Comparison of ENCODE assay signal across 28 cellular contexts in the genomic region with DNA sequence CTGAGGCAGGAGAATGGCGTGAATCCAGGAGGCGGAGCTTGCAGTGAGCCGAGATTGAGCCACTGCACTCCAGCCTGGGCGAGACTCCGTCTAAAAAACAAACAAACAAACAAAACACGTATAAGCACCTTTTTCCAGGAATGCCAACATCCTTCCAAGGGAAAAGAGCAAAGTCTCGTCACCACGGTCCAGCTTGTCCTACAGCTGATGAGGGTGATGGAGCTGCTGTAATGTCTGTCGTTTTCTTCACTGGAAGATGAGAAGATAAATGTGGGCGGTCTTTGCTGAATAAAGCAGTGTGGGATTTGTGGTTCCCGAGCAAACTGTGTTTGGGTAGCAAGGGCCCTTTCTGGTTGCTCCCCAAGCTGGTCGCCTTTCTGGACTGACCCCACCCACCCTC.
A peak's percentile ranks its signal among the peaks of the same experiment; 100 is the strongest.
DNase-seq lines count a peak whose midpoint lies in the region; ATAC-seq and TF ChIP-seq lines count a peak whose summit lies in the region.
"Had no signal": no experiment of that assay in that cellular context is flagged by ENCODE, and none has a peak within 500 bp of the region (broad histone marks: within the 10 kb centered on the region; RNA-seq: fewer than 3 reads in every experiment).

No MANE protein-coding gene starts in this region.

- H3K23ac ChIP-seq in trophoblast cell (ENCODE audit: low read length) = no peak overlapping the region

- TF ChIP-seq CTCF in HFFc6 (IDR thresholded peaks at IDR 0.05) (no peak), fibroblast of lung (conservative IDR thresholded peaks at IDR 0.05 in 1 of 2, IDR thresholded peaks at IDR 0.05 in 1 of 2; ENCODE audit: low read depth in 1 of 2, low read length in 2 of 2) (no peak), suprapubic skin (IDR thresholded peaks at IDR 0.05) (no peak)

- TF ChIP-seq EP300 in suprapubic skin (IDR thresholded peaks at IDR 0.05) = no peak

- H3K4me1 ChIP-seq in SJSA1 (replicated peaks) (peaks cover 42% of the 10 kb centered on the region), fibroblast of lung (ENCODE audit: control insufficient read depth, extremely low read depth, insufficient read depth, low read length) (no peaks in the 10 kb centered on the region), trophoblast cell (ENCODE audit: control insufficient read depth in 1 of 2, insufficient read depth in 2 of 2, low read length in 2 of 2) (peaks cover 4 to 19% of the 10 kb centered on the region in 2 experiments), suprapubic skin (peaks cover 6% of the 10 kb centered on the region)
- H3K4me1 ChIP-seq: BE2C had no signal

- H2AFZ ChIP-seq in fibroblast of lung (ENCODE audit: low read length) (no peak overlapping the region), trophoblast cell (ENCODE audit: insufficient read depth, low read length, poor library complexity) (no peak overlapping the region)
- H2AFZ ChIP-seq: GM23338 had no signal

- H2BK120ac ChIP-seq in trophoblast cell (ENCODE audit: insufficient read depth, low read length, poor library complexity) = no peak overlapping the region

- no peaks in the 10 kb centered on the region for H3K27me3 ChIP-seq in SJSA1 (replicated peaks)
- no peaks in the 10 kb centered on the region for H3K27me3 ChIP-seq in fibroblast of lung (ENCODE audit: control insufficient read depth, insufficient read depth, low read length)
- no peaks in the 10 kb centered on the region for H3K27me3 ChIP-seq in trophoblast cell (ENCODE audit: insufficient read depth, low read length)
- H3K27me3 ChIP-seq in suprapubic skin = no peaks in the 10 kb centered on the region
- H3K27me3 ChIP-seq: BE2C had no signal

- no peak for ATAC-seq in HG03159 (IDR thresholded peaks at IDR 0.05; ENCODE audit: unreplicated experiment)
- ATAC-seq: GM12878, GM23338 had no signal

- H3K79me2 ChIP-seq in fibroblast of lung (ENCODE audit: control insufficient read depth, insufficient read depth, low read length) = no peaks in the 10 kb centered on the region
- no peaks in the 10 kb centered on the region for H3K79me2 ChIP-seq in trophoblast cell (ENCODE audit: control insufficient read depth, insufficient read depth, low read length, poor library complexity)

- H4K20me1 ChIP-seq in fibroblast of lung (ENCODE audit: control insufficient read depth, extremely low read depth, insufficient read depth, low read length) = no peaks in the 10 kb centered on the region

- no peak overlapping the region for H3K4me3 Mint-ChIP-seq in HFFc6
- H3K4me3 Mint-ChIP-seq: CD14-positive monocyte; CD8-positive, alpha-beta memory T cell; GM23338; H9 had no signal

- H3K36me3 ChIP-seq in SJSA1 (no peaks in the 10 kb centered on the region), fibroblast of lung (ENCODE audit: control insufficient read depth, insufficient read depth, low read length) (peaks cover 3% of the 10 kb centered on the region), trophoblast cell (ENCODE audit: control insufficient read depth in 1 of 2, insufficient read depth in 2 of 2, low read length in 2 of 2) (no peaks in the 10 kb centered on the region), suprapubic skin (no peaks in the 10 kb centered on the region)
- H3K36me3 ChIP-seq: BE2C had no signal

- no peak for DNase-seq in HFFc6
- DNase-seq in SJSA1 (ENCODE audit: low read depth in 1 of 2, low spot score in 2 of 2) = no peak
- DNase-seq in fibroblast of lung (ENCODE audit: low read depth in 2 of 2) = no peak
- peak; percentile 56 to 80 for DNase-seq in trophoblast cell
- no peak for DNase-seq in stimulated activated CD4-positive, alpha-beta T cell treated with anti-CD3 and anti-CD28 coated beads, Interleukin-12 subunit alpha, Interleukin-12 subunit beta, amount 100 ng/mL, for 4 hours
- no peak for DNase-seq in suprapubic skin (ENCODE audit: low spot score in 2 of 2)
- DNase-seq: BE2C; CD8-positive, alpha-beta memory T cell; DMS 273 treated with DMSO at 0.1 percent for 48 hours; DMS79; EL; GDM1; H9; KG1; MM.1S; NCI-H1694; NCI-H2029 treated with DMSO at 0.1 percent for 48 hours; NCI-H446 treated with DMSO at 0.1 percent for 48 hours; NCI-H526; NCI-H82; NK-92 treated with Interleukin-12 subunit alpha and Interleukin-12 subunit beta, amount 100 ng/mL, for 24 hours; RPMI8226; SHP77 treated with DMSO at 0.1 percent for 48 hours had no signal

- H3K27ac ChIP-seq in SJSA1 (peak overlapping the region; percentile 79), fibroblast of lung (ENCODE audit: insufficient read depth, low read length) (peak overlapping the region; percentile 86), trophoblast cell (ENCODE audit: low read depth, low read length) (no peak overlapping the region), suprapubic skin (no peak overlapping the region)

- H2BK12ac ChIP-seq in trophoblast cell (ENCODE audit: low read length) = peak overlapping the region; percentile 36

- no peak overlapping the region for H2AK5ac ChIP-seq in trophoblast cell (ENCODE audit: low read length)

- H3K4me3 ChIP-seq in SJSA1 (no peak overlapping the region), fibroblast of lung (replicated peaks in 1 of 4; ENCODE audit: control extremely low read depth in 1 of 4, insufficient read depth in 1 of 4, low read depth in 3 of 4, low read length in 4 of 4) (no peak overlapping the region), trophoblast cell (ENCODE audit: low read depth, low read length) (no peak overlapping the region), suprapubic skin (no peak overlapping the region)
- H3K4me3 ChIP-seq: GM12878, GM23338, SK-N-MC had no signal

- no CpG with 5 or more reads among the region's 12 CpGs for WGBS in trophoblast cell (ENCODE audit: extremely low coverage, insufficient coverage, insufficient read length)
- 79% methylated on average over 12 of the region's 12 CpGs for WGBS in suprapubic skin

- peak overlapping the region; percentile 54 for H3K14ac ChIP-seq in trophoblast cell (ENCODE audit: low read length)

- no peaks in the 10 kb centered on the region for H3K9me3 ChIP-seq in SJSA1 (replicated peaks)
- no peaks in the 10 kb centered on the region for H3K9me3 ChIP-seq in fibroblast of lung (ENCODE audit: control insufficient read depth, insufficient read depth, low read depth, low read length)
- peaks cover 4% of the 10 kb centered on the region for H3K9me3 ChIP-seq in trophoblast cell (ENCODE audit: insufficient read depth, low read depth, low read length)
- H3K9me3 ChIP-seq in suprapubic skin = no peaks in the 10 kb centered on the region
- H3K9me3 ChIP-seq: BE2C had no signal

- peak overlapping the region; percentile 98 for H3K27ac Mint-ChIP-seq in HFFc6

- peaks cover 61% of the 10 kb centered on the region for H3K4me1 Mint-ChIP-seq in HFFc6 (ENCODE audit: low read depth)
- H3K4me1 Mint-ChIP-seq: GM23338 had no signal

- no peak overlapping the region for H3K18ac ChIP-seq in trophoblast cell (ENCODE audit: low read length)

- peaks cover 9% of the 10 kb centered on the region for H3K9me3 Mint-ChIP-seq in HFFc6
- H3K9me3 Mint-ChIP-seq: GM23338 had no signal

- no peak overlapping the region for H3K4ac ChIP-seq in trophoblast cell (ENCODE audit: low read depth, low read length)

- no peak for TF ChIP-seq POLR2A in suprapubic skin (IDR thresholded peaks at IDR 0.05)

- H4K91ac ChIP-seq in trophoblast cell (ENCODE audit: low read depth, low read length) = no peak overlapping the region

- peaks cover 10% of the 10 kb centered on the region for H3K79me1 ChIP-seq in trophoblast cell (ENCODE audit: low read length)

- no peak overlapping the region for H3K4me2 ChIP-seq in fibroblast of lung (ENCODE audit: extremely low read depth, insufficient read depth, low read length)
- H3K4me2 ChIP-seq in trophoblast cell (ENCODE audit: low read length) = no peak overlapping the region
- H3K4me2 ChIP-seq: GM23338 had no signal

- no peak overlapping the region for H2BK5ac ChIP-seq in trophoblast cell (ENCODE audit: low read depth, low read length, poor library complexity)

- H3K9ac ChIP-seq in fibroblast of lung (ENCODE audit: insufficient read depth, low read length) (no peak overlapping the region), trophoblast cell (ENCODE audit: low read length) (no peak overlapping the region)

- peaks cover 11% of the 10 kb centered on the region for H3K36me3 Mint-ChIP-seq in HFFc6 (ENCODE audit: low read depth)
- H3K36me3 Mint-ChIP-seq: CD14-positive monocyte; CD8-positive, alpha-beta memory T cell had no signal

- no peak overlapping the region for H4K12ac ChIP-seq in trophoblast cell (ENCODE audit: low read depth, low read length)

- peaks cover 4% of the 10 kb centered on the region; the same call in 1 of the 2 replicates for H3K27me3 Mint-ChIP-seq in HFFc6 (ENCODE audit: insufficient read depth)

- no peak overlapping the region for H4K8ac ChIP-seq in trophoblast cell (ENCODE audit: low read depth, low read length)

Comparison
In these comparisons a context has a peak if more than half of its experiments do, and no peak if none do; other contexts are left out.
1. DNase-seq: peak in trophoblast cell (2 of 2); none in HFFc6 (single experiment), SJSA1 (0 of 2), fibroblast of lung (0 of 2), stimulated activated CD4-positive, alpha-beta T cell treated with anti-CD3 and anti-CD28 coated beads, Interleukin-12 subunit alpha, Interleukin-12 subunit beta, amount 100 ng/mL, for 4 hours (single experiment) and suprapubic skin (0 of 2).
2. H3K27ac ChIP-seq: peak in SJSA1 (single experiment) and fibroblast of lung (single experiment); none in trophoblast cell (single experiment) and suprapubic skin (single experiment).